1 cellular context compared by ENCODE assay signal in the genomic region with DNA sequence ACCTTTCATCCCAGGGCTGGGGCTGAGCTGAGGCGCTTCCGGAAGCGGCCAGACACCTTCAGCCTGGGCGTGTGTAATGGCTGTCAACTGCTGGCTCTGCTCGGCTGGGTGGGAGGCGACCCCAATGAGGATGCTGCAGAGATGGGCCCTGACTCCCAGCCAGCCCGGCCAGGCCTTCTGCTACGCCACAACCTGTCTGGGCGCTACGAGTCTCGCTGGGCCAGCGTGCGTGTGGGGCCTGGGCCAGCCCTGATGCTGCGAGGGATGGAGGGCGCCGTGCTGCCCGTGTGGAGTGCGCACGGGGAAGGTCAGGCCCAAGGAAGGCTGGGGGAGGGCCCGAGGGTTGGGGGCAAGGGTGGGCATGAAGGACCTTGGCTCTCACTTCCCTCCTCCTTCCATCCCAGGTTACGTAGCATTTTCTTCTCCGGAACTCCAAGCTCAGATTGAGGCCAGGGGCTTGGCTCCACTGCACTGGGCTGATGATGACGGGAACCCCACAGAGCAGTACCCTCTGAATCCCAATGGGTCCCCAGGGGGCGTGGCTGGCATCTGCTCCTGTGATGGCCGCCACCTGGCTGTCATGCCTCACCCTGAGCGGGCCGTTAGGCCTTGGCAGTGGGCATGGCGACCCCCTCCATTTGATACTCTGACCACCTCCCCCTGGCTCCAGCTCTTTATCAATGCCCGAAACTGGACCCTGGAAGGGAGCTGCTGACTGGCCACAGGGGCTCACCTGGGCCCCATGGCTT.
A peak's percentile ranks its signal among the peaks of the same experiment; 100 is the strongest.
TF ChIP-seq lines count a peak whose summit lies in the region.

No MANE protein-coding gene starts in this region.

TF ChIP-seq in K562, 482 proteins besides CTCF, POLR2A, EP300 and RAD21:
- TF ChIP-seq KLF6 (CRISPR knock-in tag; IDR thresholded peaks at IDR 0.05; ENCODE audit: borderline replicate concordance) (no peak), POLR2G (IDR thresholded peaks at IDR 0.05; ENCODE audit: low read depth, low read length) (0 out of 2 replicates have a peak, but pooled peaks have one; percentile 28), RBFOX2 (IDR thresholded peaks at IDR 0.05; ENCODE audit: low read depth, low read length) (peak; percentile 26; the same call in 1 of the 2 replicates)
